19 cellular contexts compared by ENCODE assay signal in the genomic region with DNA sequence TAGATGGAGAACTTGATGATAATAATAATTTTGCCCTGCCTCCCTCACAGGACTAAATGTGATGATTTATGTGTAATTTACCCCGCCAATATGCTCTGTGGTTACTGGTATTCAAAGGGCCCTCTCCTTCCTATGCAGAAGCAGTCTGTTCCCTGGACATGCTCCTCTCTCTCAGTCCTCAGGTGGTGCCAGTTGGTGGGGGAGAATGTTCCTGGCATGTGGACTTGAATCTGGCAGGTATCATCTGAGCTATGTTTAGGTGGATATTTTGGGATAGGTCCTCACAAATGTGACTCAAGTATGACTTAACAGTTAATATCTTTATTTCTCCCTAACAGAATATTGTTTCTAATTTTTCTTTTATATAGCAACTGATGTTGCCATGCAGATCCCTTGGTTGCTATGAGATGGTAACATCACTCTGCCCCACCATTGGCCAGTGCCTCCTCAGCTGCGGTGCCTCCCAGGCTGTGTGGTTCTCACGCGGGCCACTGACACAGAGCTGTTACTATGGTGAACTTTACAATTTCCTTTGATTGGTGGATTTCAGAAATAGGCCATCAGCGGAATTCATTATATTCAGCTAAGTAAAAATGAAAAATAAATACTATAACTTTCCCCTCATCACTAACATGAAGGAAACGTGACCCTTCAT.
"Had no signal": no experiment of that assay in that cellular context is flagged by ENCODE, and none has a peak within 500 bp of the region (broad histone marks: within the 10 kb centered on the region; RNA-seq: fewer than 3 reads in every experiment).

No MANE protein-coding gene starts in this region.

- FAIRE-seq: frontal cortex had no signal

- DNase-seq: activated CD4-positive, alpha-beta memory T cell treated with anti-CD3 and anti-CD28 coated beads, Interleukin-2, amount 10 ng/mL, durations not matched to agents 7 days and 5 days; activated CD4-positive, alpha-beta T cell treated with anti-CD3 and anti-CD28 coated beads for 4 hours; activated naive CD4-positive, alpha-beta T cell treated with anti-CD3 and anti-CD28 coated beads, Interleukin-2, amount 50 U/mL, for 16 hours; activated T-cell treated with anti-CD3 and anti-CD28 coated beads, Interleukin-2, amount 50 U/mL, for 24 hours; cortex of kidney; effector CD4-positive, alpha-beta T cell; heart left ventricle; left ventricle myocardium superior; mesenchymal stem cell; ovary; right lobe of liver; stomach; T-helper 17 cell; upper lobe of right lung; WERI-Rb-1 had no signal

- H3K27me3 ChIP-seq: heart left ventricle, ovary, right lobe of liver, stomach, upper lobe of right lung had no signal

- H3K9me3 ChIP-seq: heart left ventricle, ovary, right lobe of liver, stomach, thoracic aorta, upper lobe of right lung had no signal

- H3K4me1 ChIP-seq: right lobe of liver, upper lobe of right lung had no signal

- H3K36me3 ChIP-seq: cardiac muscle cell, heart left ventricle, ovary, right lobe of liver, stomach, thoracic aorta, upper lobe of right lung, WERI-Rb-1 had no signal

- ATAC-seq: heart left ventricle, left ventricle myocardium superior, right lobe of liver, T-helper 17 cell, upper lobe of right lung had no signal

- H3K4me3 ChIP-seq: cardiac muscle cell, heart left ventricle, ovary, right lobe of liver, stomach, thoracic aorta, upper lobe of right lung had no signal

- H3K27ac ChIP-seq: cardiac muscle cell, epithelial cell of prostate, ovary, right lobe of liver, stomach, thoracic aorta, upper lobe of right lung, WERI-Rb-1 had no signal
